ENCODE assay signal across 14 cellular contexts in genomic region chr14:30193791-30194407, GRCh38.
A peak's percentile ranks its signal among the peaks of the same experiment; 100 is the strongest.
DNase-seq lines count a peak whose midpoint lies in the region; ATAC-seq and TF ChIP-seq lines count a peak whose summit lies in the region.
"Had no signal": no experiment of that assay in that cellular context is flagged by ENCODE, and none has a peak within 500 bp of the region (broad histone marks: within the 10 kb centered on the region; RNA-seq: fewer than 3 reads in every experiment).

No MANE protein-coding gene starts in this region.

- no TSS peak for BruUV-seq in IMR-90 (replicated peaks; lab: Mats Ljungman, UMichigan)

- peak overlapping the region; percentile 100 for H2BK20ac ChIP-seq in IMR-90 (ENCODE audit: low read depth, low read length)

- no peaks in the 10 kb centered on the region for H3K36me3 Mint-ChIP-seq in chondrocyte (ENCODE audit: low read depth)
- no peaks in the 10 kb centered on the region for H3K36me3 Mint-ChIP-seq in nephron (ENCODE audit: low read depth)
- H3K36me3 Mint-ChIP-seq: activated naive CD4-positive, alpha-beta T cell treated with anti-CD3 and anti-CD28 coated beads, Interleukin-2, amount 50 U/mL, for 72 hours had no signal

- in situ Hi-C loops in IMR-90 (cut with MboI; ENCODE audit: low sequenced_read_pairs): no loop called here

- no peak for TF ChIP-seq RAD21 in IMR-90 (IDR thresholded peaks at IDR 0.05; ENCODE audit: low read length)

- no peaks in the 10 kb centered on the region for H3K9me3 ChIP-seq in IMR-90 (ENCODE audit: control insufficient read depth, insufficient read depth, low read length)
- H3K9me3 ChIP-seq: testis had no signal

- H4K20me1 ChIP-seq in IMR-90 (ENCODE audit: insufficient read depth, low read length): no peaks in the 10 kb centered on the region

- H3K4me1 Mint-ChIP-seq in chondrocyte (ENCODE audit: low read depth) (peaks cover 28% of the 10 kb centered on the region), nephron (peaks cover 36% of the 10 kb centered on the region)

- intact Hi-C loops in IMR-90 (cut with micrococcal nuclease): loop anchor here (1.0 to 5.0 kb wide), 3 partner anchors 29 to 187 kb away; no protein-coding TSS in a partner anchor

- dilution Hi-C loops in IMR-90 (cut with HindIII; ENCODE audit: low sequenced_read_pairs, unreplicated experiment): no loop called here

- H3K23ac ChIP-seq in IMR-90 (ENCODE audit: low read depth, low read length): peak overlapping the region; percentile 100

- H3K9me3 Mint-ChIP-seq in chondrocyte (ENCODE audit: low read depth): no peaks in the 10 kb centered on the region
- H3K9me3 Mint-ChIP-seq in nephron: no peaks in the 10 kb centered on the region

- POLR2A ChIA-PET in IMR-90 (lab: Charles Lee; ENCODE audit: unreplicated experiment): interaction anchor here (0.6 kb wide), 1 partner anchor 1080 kb away, joined by 3 read pairs; no protein-coding TSS in a partner anchor

- TF ChIP-seq CTCF in IMR-90 (conservative IDR thresholded peaks at IDR 0.05; ENCODE audit: low read depth, low read length): no peak
- TF ChIP-seq CTCF in chondrocyte (IDR thresholded peaks at IDR 0.05): no peak
- no peak for TF ChIP-seq CTCF in nephron (IDR thresholded peaks at IDR 0.05; ENCODE audit: unreplicated experiment in 3 of 3)

- peak overlapping the region; percentile 75 for H3K4me2 ChIP-seq in IMR-90 (ENCODE audit: low read depth, low read length)

- peak overlapping the region; percentile 99 for H4K5ac ChIP-seq in IMR-90 (ENCODE audit: low read depth, low read length)

- peak overlapping the region; percentile 42 for H3K27ac Mint-ChIP-seq in chondrocyte (ENCODE audit: unreplicated experiment)
- peak overlapping the region; percentile 25 to 78 (median 34) for H3K27ac Mint-ChIP-seq in nephron
- H3K27ac Mint-ChIP-seq: activated naive CD4-positive, alpha-beta T cell treated with anti-CD3 and anti-CD28 coated beads, Interleukin-2, amount 50 U/mL, for 72 hours had no signal

- no CpG with 5 or more reads among the region's 6 CpGs for WGBS in IMR-90 (ENCODE audit: extremely low coverage in 2 of 2, insufficient read length in 1 of 2), 2 experiments

- CTCF ChIA-PET in IMR-90 (lab: Yijun Ruan, JAX): interaction anchor here (1.0 kb wide), 1 partner anchor 11 kb away, joined by 3 read pairs; no protein-coding TSS in a partner anchor

- DNase-seq in A172 (ENCODE audit: low spot score): peak; percentile 48
- peak; percentile 94 for DNase-seq in IMR-90
- DNase-seq in chondrocyte (ENCODE audit: low spot score): no peak
- no peak for DNase-seq in NCI-H128 (lab: John Stamatoyannopoulos, UW; ENCODE audit: unreplicated experiment)
- no peak for DNase-seq in NK-92 treated with Interleukin-12 subunit alpha and Interleukin-12 subunit beta, amount 100 ng/mL, for 24 hours (lab: John Stamatoyannopoulos, UW)
- DNase-seq in pons (ENCODE audit: low spot score): no peak
- no peak for DNase-seq in left lobe of liver (ENCODE audit: low spot score)
- DNase-seq: effector CD8-positive, alpha-beta T cell; hippocampal formation; NCI-H2227 treated with DMSO at 0.1 percent for 48 hours; testis had no signal

- H3K79me1 ChIP-seq in IMR-90 (ENCODE audit: low read depth in 1 of 2, low read length in 2 of 2): 0 out of 4 replicates have a peak, but pooled peaks cover 0 to 9% of the 10 kb centered on the region in 2 experiments

- peak overlapping the region; percentile 100 for H2BK120ac ChIP-seq in IMR-90 (ENCODE audit: low read depth, low read length)

- H3K4ac ChIP-seq in IMR-90 (ENCODE audit: low read depth, low read length): peak overlapping the region; percentile 99

- H2BK15ac ChIP-seq in IMR-90 (ENCODE audit: low read depth, low read length): peak overlapping the region; percentile 96; the same call in 2 of the 3 replicates

- H2AK5ac ChIP-seq in IMR-90 (ENCODE audit: low read depth, low read length): peak overlapping the region; percentile 99

- H3K14ac ChIP-seq in IMR-90 (replicated peaks; ENCODE audit: low read depth, low read length): peak overlapping the region; percentile 100

- peak overlapping the region; percentile 80 for H2AFZ ChIP-seq in IMR-90 (replicated peaks; ENCODE audit: low read length, poor library complexity)

- H3K27me3 ChIP-seq in IMR-90 (ENCODE audit: control insufficient read depth, insufficient read depth, low read length): no peaks in the 10 kb centered on the region
- H3K27me3 ChIP-seq: testis had no signal

- H3K56ac ChIP-seq in IMR-90 (ENCODE audit: extremely low read depth, insufficient read depth, low read length): peak overlapping the region; percentile 99

- peaks cover 13% of the 10 kb centered on the region for H3K4me1 ChIP-seq in IMR-90 (ENCODE audit: control insufficient read depth, insufficient read depth, low read length)
- H3K4me1 ChIP-seq: testis had no signal

- ATAC-seq in IMR-90 (ENCODE audit: low read depth) (peak; percentile 73), left lobe of liver (no peak)
- ATAC-seq: activated naive CD4-positive, alpha-beta T cell treated with anti-CD3 and anti-CD28 coated beads, Interleukin-2, amount 50 U/mL, for 72 hours had no signal

- no peak overlapping the region for H3K4me3 ChIP-seq in IMR-90 (ENCODE audit: insufficient read depth, low read depth, low read length)
- H3K4me3 ChIP-seq: lung, testis had no signal

- peak overlapping the region; percentile 98 for H3K27ac ChIP-seq in IMR-90 (ENCODE audit: insufficient read depth, low read length)
- H3K27ac ChIP-seq: testis had no signal

- peaks cover 4% of the 10 kb centered on the region for H3K27me3 Mint-ChIP-seq in chondrocyte (ENCODE audit: low read depth)
- no peaks in the 10 kb centered on the region for H3K27me3 Mint-ChIP-seq in nephron (ENCODE audit: low read depth)

- peak overlapping the region; percentile 98 for H3K18ac ChIP-seq in IMR-90 (ENCODE audit: low read depth, low read length)

- peak overlapping the region; percentile 100 for H2BK5ac ChIP-seq in IMR-90 (ENCODE audit: low read depth, low read length, poor library complexity, severe bottlenecking)

- no peak overlapping the region for H3K4me3 Mint-ChIP-seq in chondrocyte (ENCODE audit: unreplicated experiment)
- H3K4me3 Mint-ChIP-seq in nephron: no peak overlapping the region

- peak overlapping the region; percentile 81 for H3K9ac ChIP-seq in IMR-90 (ENCODE audit: low read depth, low read length)

- TF ChIP-seq POLR2A in IMR-90 (IDR thresholded peaks at IDR 0.05; ENCODE audit: low read depth, low read length): peak; percentile 46; the same call in 1 of the 2 replicates

- H2AK9ac ChIP-seq in IMR-90 (replicated peaks; ENCODE audit: low read depth, low read length, poor library complexity): peak overlapping the region; percentile 90

- H4K91ac ChIP-seq in IMR-90 (ENCODE audit: insufficient read depth, low read depth, low read length): peak overlapping the region; percentile 100

- peak overlapping the region; percentile 85 to 99 for H4K8ac ChIP-seq in IMR-90 (ENCODE audit: low read depth in 2 of 2, low read length in 2 of 2)

- H3K9me1 ChIP-seq in IMR-90 (ENCODE audit: insufficient read depth, low read length): 0 out of 2 replicates have a peak, but pooled peaks cover 2% of the 10 kb centered on the region

- H3K36me3 ChIP-seq in IMR-90 (ENCODE audit: control insufficient read depth, insufficient read depth, low read length): no peaks in the 10 kb centered on the region

TF ChIP-seq in IMR-90, 13 proteins besides CTCF, POLR2A, EP300 and RAD21:
- no peak for TF ChIP-seq ELK1 (IDR thresholded peaks at IDR 0.05; ENCODE audit: borderline replicate concordance, low read depth, low read length)
- TF ChIP-seq FOS (IDR thresholded peaks at IDR 0.05; ENCODE audit: low read depth, low read length): peak; percentile 51
- peak; percentile 49; the same call in 1 of the 2 replicates for TF ChIP-seq BHLHE40 (IDR thresholded peaks at IDR 0.05; ENCODE audit: low read depth, low read length)
- TF ChIP-seq MAFK (IDR thresholded peaks at IDR 0.05; ENCODE audit: low read depth, low read length): peak; percentile 22; the same call in 1 of the 2 replicates
- no peak for TF ChIP-seq MXI1 (IDR thresholded peaks at IDR 0.05; ENCODE audit: borderline replicate concordance, low read depth, low read length)
- TF ChIP-seq RCOR1 (IDR thresholded peaks at IDR 0.05; ENCODE audit: insufficient replicate concordance, low read length): no peak
- no peak for TF ChIP-seq NFE2L2 (IDR thresholded peaks at IDR 0.05; ENCODE audit: low read depth, low read length)
- peak; percentile 99 for TF ChIP-seq CEBPB (IDR thresholded peaks at IDR 0.05; ENCODE audit: low read depth, low read length)
- no peak for TF ChIP-seq SMC3 (IDR thresholded peaks at IDR 0.05; ENCODE audit: low read depth, low read length)
- TF ChIP-seq RFX5 (IDR thresholded peaks at IDR 0.05; ENCODE audit: low read depth, low read length): no peak
- TF ChIP-seq CHD1 (IDR thresholded peaks at IDR 0.05; ENCODE audit: low read depth, low read length): no peak
- TF ChIP-seq MAZ (IDR thresholded peaks at IDR 0.05; ENCODE audit: borderline replicate concordance, low read depth, low read length): no peak
TF ChIP-seq in IMR-90: peak in this region for 4.

Comparison
In these comparisons a context has a peak if more than half of its experiments do, and no peak if none do; other contexts are left out.
1. DNase-seq: peak in A172 (single experiment) and IMR-90 (single experiment); none in chondrocyte (single experiment), NCI-H128 (single experiment), NK-92 treated with Interleukin-12 subunit alpha and Interleukin-12 subunit beta, amount 100 ng/mL, for 24 hours (single experiment), pons (single experiment) and left lobe of liver (single experiment).